In genomic region chr22:36029406-36029755, GRCh38 we compare ENCODE assay signal across 1 cellular context.
TF ChIP-seq lines count a peak whose summit lies in the region.

No MANE protein-coding gene starts in this region.

TF ChIP-seq in HepG2, 621 proteins besides CTCF, POLR2A, EP300 and RAD21 (continued from another document):
- TF ChIP-seq ZNF318 (CRISPR knock-in tag; IDR thresholded peaks at IDR 0.05) (no peak), CHD4 (IDR thresholded peaks at IDR 0.05; ENCODE audit: borderline replicate concordance, low read length) (0 out of 2 replicates have a peak, but pooled peaks have one; percentile 14), ZBTB43 (CRISPR knock-in tag; conservative IDR thresholded peaks at IDR 0.05) (0 out of 2 replicates have a peak, but pooled peaks have one; percentile 22), SRSF1 (optimal IDR thresholded peaks at IDR 0.05; ENCODE audit: low read depth, low read length) (no peak), GATAD1 (CRISPR knock-in tag; IDR thresholded peaks at IDR 0.05) (no peak; the same call in 1 of the 2 replicates)
